Comparison of ENCODE assay signal across 1 cellular context in genomic region chr7:25967278-25968204, GRCh38.
TF ChIP-seq lines count a peak whose summit lies in the region.

No MANE protein-coding gene starts in this region.

TF ChIP-seq in GM12878, 131 proteins besides CTCF, POLR2A, EP300 and RAD21 (continued from another document):
- 0 out of 2 replicates have a peak, but pooled peaks have one; percentile 37 for TF ChIP-seq CHD1 (IDR thresholded peaks at IDR 0.05; ENCODE audit: low read depth, low read length)
- TF ChIP-seq ZNF384 (IDR thresholded peaks at IDR 0.05; ENCODE audit: borderline replicate concordance, low read depth, low read length), result no peak
- peak; percentile 22; the same call in 1 of the 2 replicates for TF ChIP-seq LARP7 (IDR thresholded peaks at IDR 0.05)
- peak; percentile 64; the same call in 1 of the 2 replicates for TF ChIP-seq PAX5 (IDR thresholded peaks at IDR 0.05; ENCODE audit: borderline replicate concordance, low read depth, low read length)
- peak; percentile 25; the same call in 1 of the 2 replicates for TF ChIP-seq HCFC1 (IDR thresholded peaks at IDR 0.05; ENCODE audit: low read length)
- no peak for TF ChIP-seq ETV6 (conservative IDR thresholded peaks at IDR 0.05 in 1 of 2, IDR thresholded peaks at IDR 0.05 in 1 of 2; ENCODE audit: borderline replicate concordance in 1 of 2, low read depth in 1 of 2)
- peak; percentile 1 for TF ChIP-seq PBX3 (IDR thresholded peaks at IDR 0.05; ENCODE audit: insufficient replicate concordance, low read depth, low read length)
- peak; percentile 21; the same call in 1 of the 2 replicates for TF ChIP-seq BACH1 (IDR thresholded peaks at IDR 0.05; ENCODE audit: borderline replicate concordance)
- TF ChIP-seq ZNF592 (IDR thresholded peaks at IDR 0.05), result no peak
- TF ChIP-seq EED (IDR thresholded peaks at IDR 0.05; ENCODE audit: low read depth), result peak; percentile 67
- no peak for TF ChIP-seq BHLHE40 (IDR thresholded peaks at IDR 0.05; ENCODE audit: borderline replicate concordance in 1 of 2, low read depth in 2 of 2, low read length in 1 of 2)
- no peak for TF ChIP-seq CHD2 (IDR thresholded peaks at IDR 0.05; ENCODE audit: borderline replicate concordance, low read depth, low read length)
- 0 out of 2 replicates have a peak, but pooled peaks have one; percentile 11 for TF ChIP-seq NBN (IDR thresholded peaks at IDR 0.05)
- TF ChIP-seq RB1 (IDR thresholded peaks at IDR 0.05; ENCODE audit: borderline replicate concordance), result no peak
- TF ChIP-seq CBFB (IDR thresholded peaks at IDR 0.05; ENCODE audit: low read depth), result 0 out of 2 replicates have a peak, but pooled peaks have one; percentile 10
- TF ChIP-seq STAT3 (IDR thresholded peaks at IDR 0.05; ENCODE audit: low read depth, low read length), result peak; percentile 74; the same call in 1 of the 2 replicates
- no peak; the same call in 1 of the 2 replicates for TF ChIP-seq PAX8 (IDR thresholded peaks at IDR 0.05)
- peak; percentile 89 for TF ChIP-seq BMI1 (IDR thresholded peaks at IDR 0.05; ENCODE audit: borderline replicate concordance)
- TF ChIP-seq IKZF2 (IDR thresholded peaks at IDR 0.05), result peak; percentile 72 to 80
- TF ChIP-seq RELB (IDR thresholded peaks at IDR 0.05; ENCODE audit: low read depth), result peak; percentile 17; the same call in 1 of the 2 replicates
- no peak for TF ChIP-seq SRF (IDR thresholded peaks at IDR 0.05; ENCODE audit: low read depth in 2 of 2, low read length in 2 of 2)
- peak; percentile 67 for TF ChIP-seq IKZF1 (conservative IDR thresholded peaks at IDR 0.05)
- no peak for TF ChIP-seq CREM (IDR thresholded peaks at IDR 0.05; ENCODE audit: low read depth)
- TF ChIP-seq HDAC6 (IDR thresholded peaks at IDR 0.05; ENCODE audit: unreplicated experiment), result peak; percentile 10
- TF ChIP-seq MEF2B (IDR thresholded peaks at IDR 0.05; ENCODE audit: partially characterized antibody, poor library complexity, severe bottlenecking), result peak; percentile 91
- TF ChIP-seq MTA3 (IDR thresholded peaks at IDR 0.05; ENCODE audit: borderline replicate concordance, low read length), result peak; percentile 13; the same call in 1 of the 2 replicates
- no peak for TF ChIP-seq PRDM15 (CRISPR knock-in tag; IDR thresholded peaks at IDR 0.05)
- peak; percentile 1; the same call in 1 of the 2 replicates for TF ChIP-seq POLR2AphosphoS5 (IDR thresholded peaks at IDR 0.05; ENCODE audit: low read length)
TF ChIP-seq in GM12878: peak in this region for 24.
